ENCODE assay signal across 21 cellular contexts in the genomic region with DNA sequence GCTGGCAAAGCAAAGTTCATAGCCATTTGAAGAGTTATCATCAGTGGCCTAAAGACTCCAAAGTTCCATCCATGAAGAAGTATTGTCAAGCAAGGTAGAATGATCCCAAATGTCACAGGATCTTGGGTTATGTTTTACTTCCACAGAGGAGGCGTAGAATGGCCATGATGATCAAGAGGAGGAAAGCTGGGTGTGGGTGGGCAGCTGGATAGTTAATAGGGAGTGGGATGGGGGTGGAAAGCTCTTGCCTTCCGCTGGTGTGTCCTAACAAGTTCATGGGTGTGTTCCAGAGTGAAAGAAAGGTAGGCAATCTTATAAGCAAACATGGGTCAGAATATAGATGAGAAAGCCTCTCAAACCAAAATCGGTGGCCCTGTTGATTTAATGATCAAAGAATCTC. TPM values are rescaled to one million over a fixed set of nuclear protein-coding genes. Genes with fewer than 3 reads are reported as not detected.
DNase-seq lines count a peak whose midpoint lies in the region; ATAC-seq, FAIRE-seq and TF ChIP-seq lines count a peak whose summit lies in the region.
"Had no signal": no experiment of that assay in that cellular context is flagged by ENCODE, and none has a peak within 500 bp of the region (broad histone marks: within the 10 kb centered on the region; RNA-seq: fewer than 3 reads in every experiment).

No MANE protein-coding gene starts in this region.

- H3K4me2 ChIP-seq in HepG2 (ENCODE audit: low read depth, low read length) (no peak overlapping the region), H9 (ENCODE audit: insufficient read depth, insufficient read length, low read length) (no peak overlapping the region)
- H3K4me2 ChIP-seq: hepatocyte had no signal

- CTCF ChIA-PET in HepG2 (lab: Yijun Ruan, JAX; ENCODE audit: low intra/inter-chr PET ratio, low total read pairs): no interaction called here

- H2BK5ac ChIP-seq in H9 (ENCODE audit: insufficient read length, low read length): no peak overlapping the region

- H2AK5ac ChIP-seq in H9 (ENCODE audit: insufficient read length, low read length): no peak overlapping the region

- H3K36me3 Mint-ChIP-seq in endodermal cell (ENCODE audit: low read depth): peaks cover 39% of the 10 kb centered on the region
- H3K36me3 Mint-ChIP-seq in H9 (ENCODE audit: insufficient read depth in 1 of 3, low read depth in 3 of 3): peaks cover 3 to 37% (median 17%) of the 10 kb centered on the region in 3 experiments; a peak in 6 of 7 replicates

- H3K9me3 Mint-ChIP-seq in endodermal cell: no peaks in the 10 kb centered on the region
- no peaks in the 10 kb centered on the region for H3K9me3 Mint-ChIP-seq in H9
- H3K9me3 Mint-ChIP-seq: activated naive CD4-positive, alpha-beta T cell treated with anti-CD3 and anti-CD28 coated beads, Interleukin-2, amount 10 ng/mL, durations not matched to agents 7 days and 5 days; naive thymus-derived CD4-positive, alpha-beta T cell had no signal

- H4K8ac ChIP-seq in H9 (replicated peaks; ENCODE audit: insufficient read length, low read depth, low read length): no peak overlapping the region

- H2AFZ ChIP-seq in HepG2 (ENCODE audit: low read length) (no peak overlapping the region), H9 (ENCODE audit: low read length) (no peak overlapping the region)
- H2AFZ ChIP-seq: hepatocyte had no signal

- no peak for ATAC-seq in HepG2
- ATAC-seq in right lobe of liver: no peak
- no peak for ATAC-seq in gastrocnemius medialis
- no peak for ATAC-seq in HG02981 (IDR thresholded peaks at IDR 0.05; ENCODE audit: unreplicated experiment)
- ATAC-seq: GM12878; naive thymus-derived CD4-positive, alpha-beta T cell had no signal

- no peak overlapping the region for H3K14ac ChIP-seq in H9 (ENCODE audit: insufficient read depth, low read length)

- TF ChIP-seq RAD21 in HepG2 (CRISPR knock-in tag; IDR thresholded peaks at IDR 0.05): no peak

- no peak for TF ChIP-seq POLR2A in HepG2 (IDR thresholded peaks at IDR 0.05; ENCODE audit: insufficient read depth in 1 of 2, low read depth in 2 of 2, low read length in 2 of 2)
- no peak for TF ChIP-seq POLR2A in right lobe of liver (IDR thresholded peaks at IDR 0.05)
- TF ChIP-seq POLR2A in gastrocnemius medialis (IDR thresholded peaks at IDR 0.05): no peak

- no peak overlapping the region for H4K91ac ChIP-seq in H9 (ENCODE audit: insufficient read length, low read depth, low read length)

- H2BK15ac ChIP-seq in H9 (ENCODE audit: low read depth, low read length): no peak overlapping the region

- H3T11ph ChIP-seq in H9 (ENCODE audit: low read length): no peak overlapping the region

- no peak overlapping the region for H3K27ac ChIP-seq in HepG2 (ENCODE audit: extremely low read length, insufficient read depth, low read length)
- no peak overlapping the region for H3K27ac ChIP-seq in right lobe of liver
- no peak overlapping the region for H3K27ac ChIP-seq in endodermal cell (ENCODE audit: low read depth, low read length)
- H3K27ac ChIP-seq in gastrocnemius medialis: peak overlapping the region in 3 of 4 donors; percentile 41 to 68 (median 55)
- no peak overlapping the region for H3K27ac ChIP-seq in H9 (ENCODE audit: insufficient read length, low read depth, low read length)

- no peak overlapping the region for H3K23ac ChIP-seq in H9 (ENCODE audit: insufficient read length, low read depth, low read length)

- H3K9me3 ChIP-seq in HepG2 (ENCODE audit: low read length) (no peaks in the 10 kb centered on the region), right lobe of liver (no peaks in the 10 kb centered on the region), endodermal cell (ENCODE audit: control insufficient read depth, low read length) (no peaks in the 10 kb centered on the region), gastrocnemius medialis (no peaks in the 10 kb centered on the region), H9 (ENCODE audit: control insufficient read depth, low read depth, low read length) (no peaks in the 10 kb centered on the region)

- H3K18ac ChIP-seq in H9 (ENCODE audit: insufficient read length, low read depth, low read length): no peak overlapping the region

- DNase-seq in HepG2 (ENCODE audit: low spot score): no peak
- no peak for DNase-seq in right lobe of liver
- peak; percentile 11 for DNase-seq in endodermal cell
- DNase-seq in gastrocnemius medialis: no peak
- DNase-seq in H9: no peak
- DNase-seq in NCI-H1694 (lab: John Stamatoyannopoulos, UW): no peak
- DNase-seq: activated CD4-positive, alpha-beta T cell treated with anti-CD3 and anti-CD28 coated beads for 4 hours; activated naive CD4-positive, alpha-beta T cell treated with anti-CD3 and anti-CD28 coated beads, Interleukin-2, amount 10 ng/mL, durations not matched to agents 7 days and 5 days; activated T-cell treated with anti-CD3 and anti-CD28 coated beads, Interleukin-2, amount 50 U/mL, for 48 hours; cerebellar nuclear complex; effector CD4-positive, alpha-beta T cell; foreskin fibroblast; Karpas-422; naive thymus-derived CD4-positive, alpha-beta T cell; NCI-H187; NCI-H524 treated with DMSO at 0.1 percent for 48 hours had no signal

- no peak for TF ChIP-seq CTCF in HepG2 (CRISPR knock-in tag; IDR thresholded peaks at IDR 0.05)
- no peak for TF ChIP-seq CTCF in right lobe of liver (IDR thresholded peaks at IDR 0.05)
- no peak for TF ChIP-seq CTCF in endodermal cell (conservative IDR thresholded peaks at IDR 0.05)
- TF ChIP-seq CTCF in gastrocnemius medialis (IDR thresholded peaks at IDR 0.05 in 4 of 5, conservative IDR thresholded peaks at IDR 0.05 in 1 of 5): no peak
- no peak for TF ChIP-seq CTCF in H9 (conservative IDR thresholded peaks at IDR 0.05)

- no peak overlapping the region for H3K56ac ChIP-seq in H9 (ENCODE audit: insufficient read length, low read depth, low read length)

- no peaks in the 10 kb centered on the region for H3K27me3 ChIP-seq in HepG2 (ENCODE audit: control insufficient read depth in 1 of 2, insufficient read depth in 2 of 2, low read length in 2 of 2)
- no peaks in the 10 kb centered on the region for H3K27me3 ChIP-seq in right lobe of liver
- no peaks in the 10 kb centered on the region for H3K27me3 ChIP-seq in endodermal cell (ENCODE audit: control insufficient read depth, insufficient read depth, low read length, poor library complexity, severe bottlenecking)
- H3K27me3 ChIP-seq in gastrocnemius medialis: no peaks in the 10 kb centered on the region
- H3K27me3 ChIP-seq in H9 (ENCODE audit: insufficient read depth, low read length): no peaks in the 10 kb centered on the region
- H3K27me3 ChIP-seq: hepatocyte had no signal

- POLR2A ChIA-PET in HepG2 (lab: Yijun Ruan, JAX): interaction anchor here (2.7 kb wide), 1 partner anchor 17 kb away, joined by 18 read pairs; no protein-coding TSS in a partner anchor

- H3K9ac ChIP-seq in HepG2 (ENCODE audit: insufficient read depth, low read depth, low read length) (no peak overlapping the region), endodermal cell (ENCODE audit: extremely low read depth, low read length, poor library complexity, severe bottlenecking) (no peak overlapping the region), H9 (ENCODE audit: extremely low read depth, insufficient read length, low read length) (no peak overlapping the region)

- H3K27me3 Mint-ChIP-seq in endodermal cell (ENCODE audit: insufficient read depth) (no peaks in the 10 kb centered on the region), H9 (ENCODE audit: low read depth) (no peaks in the 10 kb centered on the region)
- H3K27me3 Mint-ChIP-seq: activated naive CD4-positive, alpha-beta T cell treated with anti-CD3 and anti-CD28 coated beads, Interleukin-2, amount 10 ng/mL, durations not matched to agents 7 days and 5 days; naive thymus-derived CD4-positive, alpha-beta T cell had no signal

- FAIRE-seq in HepG2 (lab: Jason Lieb, UNC): no peak
- FAIRE-seq: astrocyte, GM12878, H1 had no signal

- no peak overlapping the region for H3K4ac ChIP-seq in H9 (ENCODE audit: low read depth, low read length)

- TF ChIP-seq EP300 in HepG2 (IDR thresholded peaks at IDR 0.05; ENCODE audit: low read depth in 2 of 2, low read length in 2 of 2) (no peak), HepG2 (CRISPR knock-in tag; IDR thresholded peaks at IDR 0.05; ENCODE audit: borderline replicate concordance) (no peak)

- no TSS peak for BruUV-seq in HepG2 (replicated peaks; lab: Mats Ljungman, UMichigan)

- no peak overlapping the region for H3K4me3 Mint-ChIP-seq in endodermal cell
- H3K4me3 Mint-ChIP-seq in H9: no peak overlapping the region
- H3K4me3 Mint-ChIP-seq: activated naive CD4-positive, alpha-beta T cell treated with anti-CD3 and anti-CD28 coated beads, Interleukin-2, amount 10 ng/mL, durations not matched to agents 7 days and 5 days; naive thymus-derived CD4-positive, alpha-beta T cell had no signal

- in situ Hi-C loops in HepG2 (cut with HindIII; ENCODE audit: extremely low pct_ligation_motif_present, low pct_unique_long_range_greater_than_20kb): no loop called here
- in situ Hi-C loops in gastrocnemius medialis (cut with MboI; ENCODE audit: low sequenced_read_pairs in 4 of 4): no loop called here

- H3K27ac Mint-ChIP-seq in endodermal cell: no peak overlapping the region
- no peak overlapping the region for H3K27ac Mint-ChIP-seq in H9
- H3K27ac Mint-ChIP-seq: activated naive CD4-positive, alpha-beta T cell treated with anti-CD3 and anti-CD28 coated beads, Interleukin-2, amount 10 ng/mL, durations not matched to agents 7 days and 5 days had no signal

- H3K4me1 ChIP-seq in HepG2 (ENCODE audit: insufficient read depth, low read length) (peaks cover 57% of the 10 kb centered on the region), right lobe of liver (peaks cover 0 to 28% (median 8%) of the 10 kb centered on the region in 4 donors), endodermal cell (ENCODE audit: control insufficient read depth, insufficient read depth, low read length) (peaks cover 11% of the 10 kb centered on the region), gastrocnemius medialis (peaks cover 14 to 19% of the 10 kb centered on the region in 2 donors), H9 (ENCODE audit: insufficient read depth, low read length) (no peaks in the 10 kb centered on the region)

- peaks cover 16 to 57% of the 10 kb centered on the region in 2 experiments for H3K36me3 ChIP-seq in HepG2 (replicated peaks in 1 of 2; ENCODE audit: control insufficient read depth in 1 of 2, insufficient read depth in 2 of 2, low read length in 2 of 2)
- no peaks in the 10 kb centered on the region for H3K36me3 ChIP-seq in right lobe of liver
- peaks cover 12% of the 10 kb centered on the region for H3K36me3 ChIP-seq in endodermal cell (ENCODE audit: control insufficient read depth, insufficient read depth, low read length)
- peaks cover 0 to 9% of the 10 kb centered on the region in 2 donors for H3K36me3 ChIP-seq in gastrocnemius medialis

- no peak overlapping the region for H4K5ac ChIP-seq in H9 (ENCODE audit: insufficient read length, low read depth, low read length)

- 88% methylated on average over 3 of the region's 3 CpGs for WGBS in HepG2 (ENCODE audit: low lambda C conversion rate)
- WGBS in right lobe of liver (ENCODE audit: insufficient coverage, low coverage, low lambda C conversion rate, missing lambda C conversion rate): 75% methylated on average over 3 of the region's 3 CpGs
- WGBS in endodermal cell (ENCODE audit: insufficient coverage in 1 of 2, insufficient read length in 1 of 2), 2 experiments: 93% methylated on average over 3 of the region's 3 CpGs; no CpG with 5 or more reads in 1 of the 2 experiments
- WGBS in H9 (ENCODE audit: extremely low coverage, insufficient read length, low lambda C conversion rate): no CpG with 5 or more reads among the region's 3 CpGs

- no peaks in the 10 kb centered on the region for H3K79me1 ChIP-seq in H9 (ENCODE audit: insufficient read depth, low read depth, low read length, poor library complexity, severe bottlenecking)

- H4K20me1 ChIP-seq in HepG2 (ENCODE audit: insufficient read depth, low read length) (no peaks in the 10 kb centered on the region), H9 (ENCODE audit: control insufficient read depth, insufficient read depth, insufficient read length) (no peaks in the 10 kb centered on the region)

- H3K23me2 ChIP-seq in H9 (ENCODE audit: insufficient read length, low read depth, low read length, poor library complexity, severe bottlenecking): no peaks in the 10 kb centered on the region

- H2BK12ac ChIP-seq in H9 (ENCODE audit: insufficient read length, low read depth, low read length): no peak overlapping the region

- H2BK120ac ChIP-seq in H9 (ENCODE audit: low read depth, low read length, poor library complexity, severe bottlenecking): no peak overlapping the region

- peaks cover 22% of the 10 kb centered on the region for H3K4me1 Mint-ChIP-seq in endodermal cell
- no peaks in the 10 kb centered on the region for H3K4me1 Mint-ChIP-seq in H9
- H3K4me1 Mint-ChIP-seq: activated naive CD4-positive, alpha-beta T cell treated with anti-CD3 and anti-CD28 coated beads, Interleukin-2, amount 10 ng/mL, durations not matched to agents 7 days and 5 days had no signal

- H3K4me3 ChIP-seq in HepG2 (replicated peaks in 1 of 3; ENCODE audit: insufficient read depth in 1 of 3, low read depth in 2 of 3, low read length in 3 of 3) (no peak overlapping the region), right lobe of liver (no peak overlapping the region), endodermal cell (ENCODE audit: low read length) (no peak overlapping the region), gastrocnemius medialis (no peak overlapping the region)
- H3K4me3 ChIP-seq: GM12878, hepatocyte had no signal

- H3K79me2 ChIP-seq in HepG2 (ENCODE audit: insufficient read depth, low read length) (no peaks in the 10 kb centered on the region), H9 (ENCODE audit: insufficient read depth, low read length) (no peaks in the 10 kb centered on the region)
- H3K79me2 ChIP-seq: hepatocyte had no signal

- no peak overlapping the region for H2BK20ac ChIP-seq in H9 (ENCODE audit: low read depth, low read length, poor library complexity, severe bottlenecking)

- intact Hi-C loops in HepG2 (cut with micrococcal nuclease; ENCODE audit: unreplicated experiment) (loop anchor here (5.0 kb wide), 1 partner anchor 69 kb away; no protein-coding TSS in a partner anchor), right lobe of liver (cut with DNase I) (no loop called here), gastrocnemius medialis (cut with DNase I; ENCODE audit: low total_unique reads) (no loop called here)

RNA-seq across cellular contexts. Expression of gene PIGU, which starts 38.4 kb away (rescaled TPM):
- 27.1 and 45.5 TPM in 2 replicates for total RNA-seq in HepG2 (2016; rRNA removed; fragmentation: Illumina TruSeq; extraction: Trizol)
- 7.9 and 10.2 TPM in 2 replicates for total RNA-seq in HepG2 (2016; cell fraction: cytosol; rRNA removed; fragmentation: Illumina TruSeq; extraction: Trizol; ENCODE audit: low read depth)
- total RNA-seq in HepG2 (2016; cell fraction: insoluble cytoplasmic fraction; rRNA removed; fragmentation: Illumina TruSeq; extraction: Trizol): 22.7 and 40.7 TPM in 2 replicates
- total RNA-seq in HepG2 (2016; cell fraction: membrane; rRNA removed; fragmentation: Illumina TruSeq; extraction: Trizol): 13.9 and 15.8 TPM in 2 replicates
- 46.7 and 53.0 TPM in 2 replicates for total RNA-seq in HepG2 (2016; cell fraction: nucleus; rRNA removed; fragmentation: Illumina TruSeq; extraction: Trizol)
- 175 and 231 TPM in 2 replicates for polyA plus RNA-seq in HepG2 (2011; rRNA removed)
- polyA plus RNA-seq in HepG2 (2011; cell fraction: cytosol; rRNA removed): 173 and 228 TPM in 2 replicates
- polyA plus RNA-seq in HepG2 (2011; cell fraction: nucleus; rRNA removed): 61.5 and 68.6 TPM in 2 replicates
- 58.5 and 63.1 TPM in 2 replicates for polyA plus RNA-seq in HepG2 (2012)
- polyA plus RNA-seq in HepG2 (2016; cell fraction: cytosol; fragmentation: Illumina TruSeq; extraction: Trizol; ENCODE audit: low read depth): 12.5 and 12.8 TPM in 2 replicates
- polyA plus RNA-seq in HepG2 (2016; cell fraction: insoluble cytoplasmic fraction; fragmentation: Illumina TruSeq; extraction: Trizol; ENCODE audit: low read depth): 38.7 and 42.6 TPM in 2 replicates
- 20.5 and 21.1 TPM in 2 replicates for polyA plus RNA-seq in HepG2 (2016; cell fraction: membrane; fragmentation: Illumina TruSeq; extraction: Trizol; ENCODE audit: low read depth)
- polyA plus RNA-seq in HepG2 (2016; cell fraction: nucleus; fragmentation: Illumina TruSeq; extraction: Trizol; ENCODE audit: insufficient read depth, low read depth): 88.7 and 94.6 TPM in 2 replicates
- polyA minus RNA-seq in HepG2 (2011; rRNA and poly(A)+ RNA removed; ENCODE audit: low replicate concordance): 185 and 339 TPM in 2 replicates
- polyA minus RNA-seq in HepG2 (2011; cell fraction: cytosol; rRNA and poly(A)+ RNA removed): 49.4 and 49.8 TPM in 2 replicates
- 55.5 and 65.3 TPM in 2 replicates for polyA minus RNA-seq in HepG2 (2011; cell fraction: nucleus; rRNA and poly(A)+ RNA removed)
- total RNA-seq in right lobe of liver: 10 to 100 TPM in 2 of 6 experiments, 1 to 10 TPM in 4; 4.0 to 14.9 (median 7.3) TPM
- total RNA-seq in endodermal cell: 10 to 100 TPM; 35.8 to 41.2 TPM
- 63.0 TPM for polyA plus RNA-seq in endodermal cell (2013, experiment 1 of 2)
- 54.4 TPM for polyA plus RNA-seq in endodermal cell (2013, experiment 2 of 2)
- 10 to 100 TPM; 12.8 to 14.1 (median 13.7) TPM for total RNA-seq in gastrocnemius medialis
- total RNA-seq in H9 (2021): 32.8 and 35.6 TPM in 2 replicates

Comparison
In these comparisons a context has a peak if more than half of its experiments do, and no peak if none do; other contexts are left out.
1. H3K27ac ChIP-seq: peak in gastrocnemius medialis (3 of 4); none in HepG2 (single experiment), right lobe of liver (0 of 3), endodermal cell (single experiment) and H9 (single experiment).